In genomic region chr14:104427126-104427851, GRCh38 we compare ENCODE assay signal across 1 cellular context.
TF ChIP-seq lines count a peak whose summit lies in the region.

No MANE protein-coding gene starts in this region.

TF ChIP-seq in H1, 55 proteins besides CTCF, POLR2A, EP300 and RAD21:
- TF ChIP-seq FOSL1 (IDR thresholded peaks at IDR 0.05; ENCODE audit: insufficient read depth, low read depth, low read length): no peak
- TF ChIP-seq CTBP2 (IDR thresholded peaks at IDR 0.05; ENCODE audit: borderline replicate concordance, insufficient read depth, insufficient read length, low read length): no peak
- no peak for TF ChIP-seq BACH1 (IDR thresholded peaks at IDR 0.05; ENCODE audit: low read length)
- TF ChIP-seq TAF1 (IDR thresholded peaks at IDR 0.05; ENCODE audit: low read depth, low read length): no peak
- TF ChIP-seq CHD2 (IDR thresholded peaks at IDR 0.05; ENCODE audit: low read length): no peak
- no peak for TF ChIP-seq JUN (IDR thresholded peaks at IDR 0.05; ENCODE audit: low read depth, low read length)
- no peak for TF ChIP-seq MAX (IDR thresholded peaks at IDR 0.05)
- TF ChIP-seq TCF12 (IDR thresholded peaks at IDR 0.05; ENCODE audit: low read depth, low read length): no peak
- TF ChIP-seq GABPA (IDR thresholded peaks at IDR 0.05; ENCODE audit: borderline replicate concordance, insufficient read depth, low read length): no peak
- no peak for TF ChIP-seq CHD1 (IDR thresholded peaks at IDR 0.05; ENCODE audit: low read depth, low read length)
- no peak for TF ChIP-seq SP4 (IDR thresholded peaks at IDR 0.05; ENCODE audit: low read length)
- no peak for TF ChIP-seq SUZ12 (IDR thresholded peaks at IDR 0.05; ENCODE audit: low read length)
- TF ChIP-seq ATF3 (IDR thresholded peaks at IDR 0.05; ENCODE audit: insufficient read depth, low read depth, low read length): no peak
- no peak for TF ChIP-seq EGR1 (IDR thresholded peaks at IDR 0.05; ENCODE audit: borderline replicate concordance, low read depth, low read length)
- TF ChIP-seq KDM4A (IDR thresholded peaks at IDR 0.05; ENCODE audit: low read depth, low read length, severe bottlenecking): no peak
- TF ChIP-seq ASH2L (IDR thresholded peaks at IDR 0.05; ENCODE audit: low read length): no peak
- TF ChIP-seq NRF1 (IDR thresholded peaks at IDR 0.05; ENCODE audit: low read depth, low read length): no peak
- no peak for TF ChIP-seq ZNF274 (IDR thresholded peaks at IDR 0.05; ENCODE audit: borderline replicate concordance, extremely low read depth, low read length)
- no peak for TF ChIP-seq HDAC6 (IDR thresholded peaks at IDR 0.05; ENCODE audit: low read depth, low read length)
